In genomic region chr17:82106697-82107305, GRCh38 we compare ENCODE assay signal across 8 cellular contexts. TPM values are rescaled to one million over a fixed set of nuclear protein-coding genes. Genes with fewer than 3 reads are reported as not detected.
DNase-seq lines count a peak whose midpoint lies in the region; ATAC-seq, FAIRE-seq and TF ChIP-seq lines count a peak whose summit lies in the region.

No MANE protein-coding gene starts in this region.

- peak overlapping the region; percentile 30 for H3K9ac ChIP-seq in skeletal muscle satellite cell (ENCODE audit: low read depth, low read length)

- no peak for FAIRE-seq in GM19239 (lab: Jason Lieb, UNC)

- H3K27me3 ChIP-seq in skeletal muscle satellite cell (ENCODE audit: control insufficient read depth, insufficient read depth, low read length), result no peaks in the 10 kb centered on the region

- H3K27ac ChIP-seq in RWPE1, result peak overlapping the region; percentile 96

- POLR2A ChIA-PET in RWPE1 (lab: Yijun Ruan, JAX; ENCODE audit: low non-redundant PET), result no interaction called here

- no peak for ATAC-seq in HG02610 (IDR thresholded peaks at IDR 0.05; ENCODE audit: unreplicated experiment)
- no peak for ATAC-seq in GM18907 (IDR thresholded peaks at IDR 0.05; ENCODE audit: unreplicated experiment)
- ATAC-seq in HG02678 (IDR thresholded peaks at IDR 0.05; ENCODE audit: unreplicated experiment), result no peak

- H3K4me1 ChIP-seq in skeletal muscle satellite cell (ENCODE audit: control insufficient read depth, insufficient read depth, low read length), result peaks cover 12% of the 10 kb centered on the region

- peak; percentile 30 for DNase-seq in GM19239 (ENCODE audit: insufficient read length, low spot score)
- DNase-seq in RWPE1 (ENCODE audit: low spot score), result no peak
- DNase-seq in germinal center (ENCODE audit: low spot score), result peak; percentile 30
- DNase-seq in activated gamma-delta T cell (lab: John Stamatoyannopoulos, UW), result no peak

- no peak for TF ChIP-seq CTCF in RWPE1 (conservative IDR thresholded peaks at IDR 0.05; ENCODE audit: low read depth)

- peak overlapping the region; percentile 57 for H3K4me2 ChIP-seq in skeletal muscle satellite cell (ENCODE audit: low read length)

- no peaks in the 10 kb centered on the region for H3K9me3 ChIP-seq in skeletal muscle satellite cell (replicated peaks; ENCODE audit: low read length)

- H3K4me3 ChIP-seq in skeletal muscle satellite cell (ENCODE audit: low read length), result no peak overlapping the region

- CTCF ChIA-PET in RWPE1 (lab: Yijun Ruan, JAX), result interaction anchor here (0.5 to 0.9 kb wide), 3 partner anchors 10 to 415 kb away, joined by 3 read pairs; partner anchors contain the start of gene RAC3

- H3K36me3 ChIP-seq in skeletal muscle satellite cell (ENCODE audit: insufficient read depth, low read length), result no peaks in the 10 kb centered on the region

RNA-seq across cellular contexts. Expression of gene FASN, which starts 8.8 kb away (rescaled TPM):
- total RNA-seq in skeletal muscle satellite cell (2012; rRNA removed), result 107 and 309 TPM in 2 replicates

RNA-seq across cellular contexts. Expression of gene DUS1L, which starts 41.2 kb away (rescaled TPM):
- 64.7 and 68.2 TPM in 2 replicates for total RNA-seq in skeletal muscle satellite cell (2012; rRNA removed)

RNA-seq across cellular contexts. Expression of gene GPS1, which starts 55.1 kb away (rescaled TPM):
- total RNA-seq in skeletal muscle satellite cell (2012; rRNA removed), result 128 and 144 TPM in 2 replicates

RNA-seq across cellular contexts. Expression of gene RFNG, which starts 55.2 kb away (rescaled TPM):
- 29.5 and 31.2 TPM in 2 replicates for total RNA-seq in skeletal muscle satellite cell (2012; rRNA removed)

Comparison
In these comparisons a context has a peak if more than half of its experiments do, and no peak if none do; other contexts are left out.
1. DNase-seq: peak in GM19239 (single experiment) and germinal center (single experiment); none in RWPE1 (single experiment) and activated gamma-delta T cell (single experiment).